In genomic region chr7:157527235-157527634, GRCh38 we compare ENCODE assay signal across 19 cellular contexts.
"Had no signal": no experiment of that assay in that cellular context is flagged by ENCODE, and none has a peak within 500 bp of the region (broad histone marks: within the 10 kb centered on the region; RNA-seq: fewer than 3 reads in every experiment).

No MANE protein-coding gene starts in this region.

- H3K9me3 ChIP-seq: adrenal gland, pancreas had no signal

- H3K27ac Mint-ChIP-seq: activated CD4-positive, alpha-beta T cell treated with anti-CD3 and anti-CD28 coated beads, Interleukin-2, amount 10 ng/mL, durations not matched to agents 24 days and 14 days; activated CD8-positive, alpha-beta T cell treated with anti-CD3 and anti-CD28 coated beads for 36 hours; activated T-helper 17 cell treated with anti-CD3 and anti-CD28 coated beads, Interleukin-2, amount 50 U/mL, for 72 hours; dendritic cell treated with granulocyte-macrophage colony-stimulating factor and Interleukin-4, amounts not matched to agents 40 ng/mL and 50 ng/mL, for 4 days; neural progenitor cell; stimulated activated naive B cell treated with anti-CD40 and anti-IgM and Interleukin-4, amounts not matched to agents 10 μg/mL and 1 μg/mL and 100 μg/mL, for 72 hours; T-cell; WTC11 had no signal

- H3K4me2 ChIP-seq: neural progenitor cell had no signal

- H3K4me1 ChIP-seq: adrenal gland, esophagus muscularis mucosa, gastroesophageal sphincter, heart left ventricle, left ventricle myocardium inferior, pancreas, sigmoid colon had no signal

- H2AFZ ChIP-seq: neural progenitor cell had no signal

- H3K36me3 Mint-ChIP-seq: stimulated activated naive B cell treated with anti-CD40 and anti-IgM and Interleukin-4, amounts not matched to agents 10 μg/mL and 1 μg/mL and 100 μg/mL, for 72 hours had no signal

- H3K36me3 ChIP-seq: adrenal gland, esophagus muscularis mucosa, gastroesophageal sphincter, heart left ventricle, left ventricle myocardium inferior, neural progenitor cell, pancreas, sigmoid colon had no signal

- H3K27ac ChIP-seq: adrenal gland, esophagus muscularis mucosa, gastroesophageal sphincter, heart left ventricle, left ventricle myocardium inferior, neural progenitor cell, pancreas, sigmoid colon had no signal

- H3K27me3 ChIP-seq: adrenal gland, neural progenitor cell, pancreas had no signal

- H3K9me3 Mint-ChIP-seq: dendritic cell treated with granulocyte-macrophage colony-stimulating factor and Interleukin-4, amounts not matched to agents 40 ng/mL and 50 ng/mL, for 4 days had no signal

- H3K4me3 ChIP-seq: adrenal gland, esophagus muscularis mucosa, gastroesophageal sphincter, heart left ventricle, left ventricle myocardium inferior, neural progenitor cell, pancreas, sigmoid colon had no signal

- DNase-seq: activated CD4-positive, alpha-beta T cell treated with anti-CD3 and anti-CD28 coated beads, Interleukin-2, amount 10 ng/mL, durations not matched to agents 24 days and 14 days; activated CD8-positive, alpha-beta T cell treated with anti-CD3 and anti-CD28 coated beads for 36 hours; activated naive CD4-positive, alpha-beta T cell treated with anti-CD3 and anti-CD28 coated beads, Interleukin-2, amount 50 U/mL, for 16 hours; effector memory CD4-positive, alpha-beta T cell; heart left ventricle; kidney glomerular epithelial cell; left ventricle myocardium inferior; sigmoid colon; stimulated activated CD4-positive, alpha-beta T cell treated with anti-CD3 and anti-CD28 coated beads, Interleukin-4, amount 100 ng/mL, for 4 hours; stimulated activated naive B cell treated with anti-CD40 and anti-IgM and Interleukin-4, amounts not matched to agents 10 μg/mL and 1 μg/mL and 100 μg/mL, for 72 hours had no signal

- H3K27me3 Mint-ChIP-seq: activated CD8-positive, alpha-beta T cell treated with anti-CD3 and anti-CD28 coated beads for 36 hours had no signal

- H3K4me3 Mint-ChIP-seq: activated CD4-positive, alpha-beta T cell treated with anti-CD3 and anti-CD28 coated beads, Interleukin-2, amount 10 ng/mL, durations not matched to agents 24 days and 14 days; activated CD8-positive, alpha-beta T cell treated with anti-CD3 and anti-CD28 coated beads for 36 hours; activated T-helper 17 cell treated with anti-CD3 and anti-CD28 coated beads, Interleukin-2, amount 50 U/mL, for 72 hours; dendritic cell treated with granulocyte-macrophage colony-stimulating factor and Interleukin-4, amounts not matched to agents 40 ng/mL and 50 ng/mL, for 4 days; neural progenitor cell; stimulated activated naive B cell treated with anti-CD40 and anti-IgM and Interleukin-4, amounts not matched to agents 10 μg/mL and 1 μg/mL and 100 μg/mL, for 72 hours; T-cell; WTC11 had no signal

- H3K4me1 Mint-ChIP-seq: activated T-helper 17 cell treated with anti-CD3 and anti-CD28 coated beads, Interleukin-2, amount 50 U/mL, for 72 hours; stimulated activated naive B cell treated with anti-CD40 and anti-IgM and Interleukin-4, amounts not matched to agents 10 μg/mL and 1 μg/mL and 100 μg/mL, for 72 hours; T-cell; WTC11 had no signal
